Comparison of ENCODE assay signal across 15 cellular contexts in the genomic region with DNA sequence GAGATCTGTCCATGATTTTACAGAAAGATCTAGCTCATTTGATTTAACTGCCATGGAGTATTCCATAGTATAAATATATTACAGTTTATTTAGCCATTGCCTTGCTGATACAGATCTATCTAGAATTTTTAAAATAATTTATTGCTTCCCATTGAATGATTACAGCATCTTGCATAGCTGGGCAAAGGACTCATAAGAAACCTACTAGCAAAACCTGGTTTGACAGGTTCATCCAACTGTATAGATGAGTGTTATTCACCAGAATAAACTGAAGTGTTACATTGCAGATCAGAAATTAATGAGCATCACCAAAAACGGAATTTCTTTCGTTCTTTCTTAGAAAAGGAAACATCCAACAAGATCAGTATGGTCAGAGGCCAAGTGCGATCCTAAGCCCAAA.
DNase-seq lines count a peak whose midpoint lies in the region; TF ChIP-seq lines count a peak whose summit lies in the region.
"Had no signal": no experiment of that assay in that cellular context is flagged by ENCODE, and none has a peak within 500 bp of the region (broad histone marks: within the 10 kb centered on the region; RNA-seq: fewer than 3 reads in every experiment).

No MANE protein-coding gene starts in this region.

- no peak overlapping the region for H3K27ac ChIP-seq in GM23248
- peak overlapping the region; percentile 26; the same call in 1 of the 2 replicates for H3K27ac ChIP-seq in VCaP
- H3K27ac ChIP-seq: A549, C4-2B had no signal

- in situ Hi-C loops in GM23248 (cut with MboI), result loop anchor here (10.0 kb wide), 1 partner anchor 58 kb away; no protein-coding TSS in a partner anchor

- H3K27ac Mint-ChIP-seq in activated CD4-positive, alpha-beta T cell treated with anti-CD3 and anti-CD28 coated beads, Interleukin-2, amount 10 ng/mL, durations not matched to agents 24 days and 14 days, result peak overlapping the region; percentile 86

- TF ChIP-seq CTCF in VCaP (conservative IDR thresholded peaks at IDR 0.05) (no peak), epithelial cell of esophagus (IDR thresholded peaks at IDR 0.05; ENCODE audit: insufficient read depth, low read depth, low read length, missing control alignments) (no peak)

- peaks cover 24% of the 10 kb centered on the region; the same call in 1 of the 2 replicates for H3F3A ChIP-seq in GM23248 (ENCODE audit: insufficient read depth)

- peaks cover 13% of the 10 kb centered on the region for H3K36me3 Mint-ChIP-seq in activated CD4-positive, alpha-beta T cell treated with anti-CD3 and anti-CD28 coated beads, Interleukin-2, amount 10 ng/mL, durations not matched to agents 24 days and 14 days (ENCODE audit: low read depth)

- no peaks in the 10 kb centered on the region for H3K9me2 ChIP-seq in GM23248 (ENCODE audit: insufficient read depth)

- H3K4me1 Mint-ChIP-seq in activated CD4-positive, alpha-beta T cell treated with anti-CD3 and anti-CD28 coated beads, Interleukin-2, amount 10 ng/mL, durations not matched to agents 24 days and 14 days, result peaks cover 48% of the 10 kb centered on the region

- no peaks in the 10 kb centered on the region for H3K9me3 ChIP-seq in GM23248 (ENCODE audit: low read depth)
- H3K9me3 ChIP-seq: A549 had no signal

- H4K20me1 ChIP-seq in GM23248 (ENCODE audit: insufficient read depth), result peaks cover 13% of the 10 kb centered on the region; the same call in 1 of the 2 replicates

- WGBS in GM23248 (ENCODE audit: low coverage in 1 of 2, low lambda C conversion rate in 2 of 2, missing lambda C conversion rate in 2 of 2), 2 experiments, result 89 to 91% methylated on average over 3 of the region's 3 CpGs

- no peaks in the 10 kb centered on the region for H3K36me3 ChIP-seq in GM23248 (ENCODE audit: low read depth)

- H3K4me1 ChIP-seq in GM23248 (ENCODE audit: insufficient read depth), result peaks cover 26% of the 10 kb centered on the region
- H3K4me1 ChIP-seq: A549 had no signal

- H3K9me3 Mint-ChIP-seq in activated CD4-positive, alpha-beta T cell treated with anti-CD3 and anti-CD28 coated beads, Interleukin-2, amount 10 ng/mL, durations not matched to agents 24 days and 14 days, result no peaks in the 10 kb centered on the region

- peak overlapping the region; percentile 3 for H3K4me2 ChIP-seq in GM23248 (ENCODE audit: unreplicated experiment)
- H3K4me2 ChIP-seq: A549 had no signal

- intact Hi-C loops in activated CD4-positive, alpha-beta T cell treated with anti-CD3 and anti-CD28 coated beads, Interleukin-2, amount 10 ng/mL, durations not matched to agents 24 days and 14 days (cut with micrococcal nuclease), result loop anchor here (1.0 to 10.0 kb wide), 12 partner anchors 21 to 430 kb away; no protein-coding TSS in a partner anchor

- DNase-seq in activated CD4-positive, alpha-beta T cell treated with anti-CD3 and anti-CD28 coated beads, Interleukin-2, amount 10 ng/mL, durations not matched to agents 24 days and 14 days, result no peak
- DNase-seq in activated CD4-positive, alpha-beta T cell treated with anti-CD3 and anti-CD28 coated beads for 48 hours, result no peak
- DNase-seq in GM23248, result no peak
- DNase-seq in epithelial cell of esophagus (ENCODE audit: low read depth), result peak; percentile 68
- DNase-seq in NCI-H146 treated with DMSO at 0.1 percent for 48 hours (lab: John Stamatoyannopoulos, UW; ENCODE audit: unreplicated experiment), result no peak
- no peak for DNase-seq in stimulated activated CD4-positive, alpha-beta T cell treated with anti-CD3 and anti-CD28 coated beads, Interleukin-4, amount 100 ng/mL, for 4 hours
- no peak for DNase-seq in NCI-H1105 (lab: John Stamatoyannopoulos, UW)
- DNase-seq: DMS153, H7, NCI-H1417, NCI-H2029 treated with DMSO at 0.1 percent for 48 hours, NCI-H510A treated with DMSO at 0.1 percent for 48 hours had no signal

- peaks cover 19% of the 10 kb centered on the region; the same call in 1 of the 2 replicates for H3K79me2 ChIP-seq in GM23248 (ENCODE audit: insufficient read depth)

- H3K9ac ChIP-seq in GM23248, result no peak overlapping the region

- no peak overlapping the region for H3K4me3 ChIP-seq in GM23248
- no peak overlapping the region for H3K4me3 ChIP-seq in epithelial cell of esophagus (ENCODE audit: low read length)
- H3K4me3 ChIP-seq: A549 had no signal

- no peaks in the 10 kb centered on the region for H3K27me3 Mint-ChIP-seq in activated CD4-positive, alpha-beta T cell treated with anti-CD3 and anti-CD28 coated beads, Interleukin-2, amount 10 ng/mL, durations not matched to agents 24 days and 14 days

- H3K4me3 Mint-ChIP-seq in activated CD4-positive, alpha-beta T cell treated with anti-CD3 and anti-CD28 coated beads, Interleukin-2, amount 10 ng/mL, durations not matched to agents 24 days and 14 days, result peak overlapping the region; percentile 38

- no peak overlapping the region for H2AFZ ChIP-seq in GM23248

- H3K27me3 ChIP-seq in GM23248 (replicated peaks; ENCODE audit: insufficient read depth), result no peaks in the 10 kb centered on the region
